8 cellular contexts compared by ENCODE assay signal in the genomic region with DNA sequence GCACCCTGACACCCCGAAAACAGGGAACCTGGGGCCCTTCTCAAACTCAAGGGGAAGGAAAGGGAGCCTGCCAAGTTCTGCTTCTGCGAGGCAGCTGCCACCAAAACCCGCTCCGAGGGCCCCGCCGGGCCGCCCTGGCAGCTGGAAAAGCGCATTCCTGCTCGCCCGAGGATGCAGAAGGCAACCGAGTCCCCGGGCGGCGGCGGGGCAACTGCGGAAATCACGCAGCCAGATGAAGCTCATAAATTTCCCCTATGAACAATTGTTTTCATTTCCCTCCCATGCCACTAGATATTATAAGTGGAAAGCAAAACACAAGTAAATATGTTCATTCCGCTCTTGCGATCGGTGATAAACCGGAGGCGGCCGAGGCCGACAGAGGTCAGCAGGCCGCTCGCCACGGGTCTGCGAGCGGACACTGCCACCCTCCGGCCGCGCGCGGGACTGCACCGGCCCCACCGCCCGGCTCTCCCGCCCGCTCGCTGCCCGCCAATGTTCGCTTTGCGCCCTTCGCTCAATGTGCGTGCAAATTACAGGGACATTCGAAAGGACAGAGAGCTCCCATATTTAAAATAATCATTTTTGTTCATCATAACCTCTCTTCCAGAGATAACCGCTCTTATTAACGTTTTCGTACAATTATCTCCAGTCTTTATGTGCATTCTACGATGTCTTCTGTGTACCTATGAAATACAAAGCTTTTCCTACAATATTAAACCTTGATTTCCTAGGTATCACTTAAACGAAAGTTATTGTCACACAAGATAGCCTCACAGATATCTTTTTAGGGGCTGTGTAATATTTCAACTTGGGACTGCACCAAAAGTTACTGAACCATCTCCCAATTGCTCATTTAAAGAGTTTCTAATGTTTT.
A peak's percentile ranks its signal among the peaks of the same experiment; 100 is the strongest.
DNase-seq lines count a peak whose midpoint lies in the region; ATAC-seq and TF ChIP-seq lines count a peak whose summit lies in the region.

No MANE protein-coding gene starts in this region.

- peaks cover 57% of the 10 kb centered on the region for H3K27me3 ChIP-seq in smooth muscle cell (ENCODE audit: low read depth)

- WGBS in smooth muscle cell (ENCODE audit: low lambda C conversion rate) = 7% methylated on average over 51 of the region's 51 CpGs

- ATAC-seq in Right ventricle myocardium inferior = peak; percentile 93

- no peaks in the 10 kb centered on the region for H3K79me2 ChIP-seq in smooth muscle cell (ENCODE audit: low read depth)

- peak; percentile 100 for TF ChIP-seq CTCF in smooth muscle cell (IDR thresholded peaks at IDR 0.05; ENCODE audit: borderline replicate concordance, insufficient read depth, poor library complexity, severe bottlenecking)

- H3F3A ChIP-seq in smooth muscle cell (ENCODE audit: low read depth) = no peaks in the 10 kb centered on the region

- H3K27ac ChIP-seq in smooth muscle cell (ENCODE audit: low read depth) = no peak overlapping the region

- H3K4me1 ChIP-seq in smooth muscle cell (ENCODE audit: low read depth) = no peaks in the 10 kb centered on the region

- no peaks in the 10 kb centered on the region for H3K36me3 ChIP-seq in smooth muscle cell (ENCODE audit: low read depth)

- peak overlapping the region; percentile 81 for H3K4me2 ChIP-seq in smooth muscle cell

- H4K20me1 ChIP-seq in smooth muscle cell (ENCODE audit: low read depth) = no peaks in the 10 kb centered on the region

- intact Hi-C loops in Right ventricle myocardium inferior (cut with DNase I) = loop anchor here (1.0 to 5.0 kb wide), 3 partner anchors 548 to 1557 kb away; no protein-coding TSS in a partner anchor
- intact Hi-C loops in cardiac septum (cut with DNase I) = loop anchor here (5.0 to 10.0 kb wide), 3 partner anchors 1170 to 1537 kb away; no protein-coding TSS in a partner anchor

- DNase-seq in Right ventricle myocardium inferior (ENCODE audit: missing footprints) (peak; percentile 80), cardiac septum (ENCODE audit: low spot score) (no peak), HUDEP-2 (lab: John Stamatoyannopoulos, UW; ENCODE audit: unreplicated experiment in 76 of 76) (peak in 53 of 76 experiments; percentile 6 to 73 (median 46)), T-helper 9 cell (peak; percentile 51), astrocyte of the hippocampus (ENCODE audit: low read depth, low spot score) (peak; percentile 78), smooth muscle cell (lab: John Stamatoyannopoulos, UW; ENCODE audit: unreplicated experiment) (peak; percentile 34), T1000 (lab: John Stamatoyannopoulos, UW) (no peak)

- H3K9me3 ChIP-seq in iPS-18c (ENCODE audit: control insufficient read depth, insufficient read depth, low read length) = no peaks in the 10 kb centered on the region
- no peaks in the 10 kb centered on the region for H3K9me3 ChIP-seq in smooth muscle cell (replicated peaks; ENCODE audit: low read depth)

- H2AFZ ChIP-seq in smooth muscle cell (ENCODE audit: low read depth) = peak overlapping the region; percentile 49

- no peak overlapping the region for H3K9ac ChIP-seq in smooth muscle cell (ENCODE audit: low read depth)

- H3K4me3 ChIP-seq in iPS-18c (ENCODE audit: insufficient read depth, low read depth, low read length) = peak overlapping the region; percentile 50
- peak overlapping the region; percentile 47 for H3K4me3 ChIP-seq in smooth muscle cell

Comparison
In these comparisons a context has a peak if more than half of its experiments do, and no peak if none do; other contexts are left out.
1. DNase-seq: peak in Right ventricle myocardium inferior (single experiment), HUDEP-2 (53 of 76), T-helper 9 cell (single experiment), astrocyte of the hippocampus (single experiment) and smooth muscle cell (single experiment); none in cardiac septum (single experiment) and T1000 (single experiment).